1 cellular context compared by ENCODE assay signal in the genomic region with DNA sequence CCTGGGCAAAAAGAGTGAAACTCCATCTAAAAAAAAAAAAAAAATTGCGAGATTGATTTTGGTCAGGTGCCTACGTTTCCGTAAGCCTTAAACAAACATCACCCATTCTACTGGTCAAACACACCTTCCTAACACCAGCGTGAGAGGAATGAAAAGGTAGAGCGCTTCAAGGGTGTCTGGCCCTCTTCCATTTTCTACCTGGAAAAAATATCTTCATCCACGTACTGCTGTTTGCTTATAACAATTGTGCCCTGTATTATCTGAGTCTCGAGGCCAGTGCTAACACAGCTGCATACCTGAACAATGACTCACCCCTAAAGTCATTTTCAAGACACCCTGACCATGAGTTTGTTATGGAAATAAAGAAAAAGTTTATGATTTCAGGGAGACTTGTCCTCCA.
TF ChIP-seq lines count a peak whose summit lies in the region.

No MANE protein-coding gene starts in this region.

TF ChIP-seq in WTC11, 78 proteins besides CTCF, POLR2A, EP300 and RAD21 (continued from another document):
- TF ChIP-seq, protein P1, sequence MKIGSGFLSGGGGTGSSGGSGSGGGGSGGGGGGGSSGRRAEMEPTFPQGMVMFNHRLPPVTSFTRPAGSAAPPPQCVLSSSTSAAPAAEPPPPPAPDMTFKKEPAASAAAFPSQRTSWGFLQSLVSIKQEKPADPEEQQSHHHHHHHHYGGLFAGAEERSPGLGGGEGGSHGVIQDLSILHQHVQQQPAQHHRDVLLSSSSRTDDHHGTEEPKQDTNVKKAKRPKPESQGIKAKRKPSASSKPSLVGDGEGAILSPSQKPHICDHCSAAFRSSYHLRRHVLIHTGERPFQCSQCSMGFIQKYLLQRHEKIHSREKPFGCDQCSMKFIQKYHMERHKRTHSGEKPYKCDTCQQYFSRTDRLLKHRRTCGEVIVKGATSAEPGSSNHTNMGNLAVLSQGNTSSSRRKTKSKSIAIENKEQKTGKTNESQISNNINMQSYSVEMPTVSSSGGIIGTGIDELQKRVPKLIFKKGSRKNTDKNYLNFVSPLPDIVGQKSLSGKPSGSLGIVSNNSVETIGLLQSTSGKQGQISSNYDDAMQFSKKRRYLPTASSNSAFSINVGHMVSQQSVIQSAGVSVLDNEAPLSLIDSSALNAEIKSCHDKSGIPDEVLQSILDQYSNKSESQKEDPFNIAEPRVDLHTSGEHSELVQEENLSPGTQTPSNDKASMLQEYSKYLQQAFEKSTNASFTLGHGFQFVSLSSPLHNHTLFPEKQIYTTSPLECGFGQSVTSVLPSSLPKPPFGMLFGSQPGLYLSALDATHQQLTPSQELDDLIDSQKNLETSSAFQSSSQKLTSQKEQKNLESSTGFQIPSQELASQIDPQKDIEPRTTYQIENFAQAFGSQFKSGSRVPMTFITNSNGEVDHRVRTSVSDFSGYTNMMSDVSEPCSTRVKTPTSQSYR (CRISPR knock-in tag; IDR thresholded peaks at IDR 0.05) = no peak
- no peak for TF ChIP-seq TP53 (CRISPR knock-in tag; IDR thresholded peaks at IDR 0.05)
- TF ChIP-seq ZNF671 (CRISPR knock-in tag; IDR thresholded peaks at IDR 0.05) = no peak
- no peak for TF ChIP-seq FOXK1 (CRISPR knock-in tag; IDR thresholded peaks at IDR 0.05)
- no peak for TF ChIP-seq NFYB (CRISPR knock-in tag; conservative IDR thresholded peaks at IDR 0.05; ENCODE audit: low read depth)
- TF ChIP-seq TEAD1 (CRISPR knock-in tag; IDR thresholded peaks at IDR 0.05) = no peak
- TF ChIP-seq, protein P2, sequence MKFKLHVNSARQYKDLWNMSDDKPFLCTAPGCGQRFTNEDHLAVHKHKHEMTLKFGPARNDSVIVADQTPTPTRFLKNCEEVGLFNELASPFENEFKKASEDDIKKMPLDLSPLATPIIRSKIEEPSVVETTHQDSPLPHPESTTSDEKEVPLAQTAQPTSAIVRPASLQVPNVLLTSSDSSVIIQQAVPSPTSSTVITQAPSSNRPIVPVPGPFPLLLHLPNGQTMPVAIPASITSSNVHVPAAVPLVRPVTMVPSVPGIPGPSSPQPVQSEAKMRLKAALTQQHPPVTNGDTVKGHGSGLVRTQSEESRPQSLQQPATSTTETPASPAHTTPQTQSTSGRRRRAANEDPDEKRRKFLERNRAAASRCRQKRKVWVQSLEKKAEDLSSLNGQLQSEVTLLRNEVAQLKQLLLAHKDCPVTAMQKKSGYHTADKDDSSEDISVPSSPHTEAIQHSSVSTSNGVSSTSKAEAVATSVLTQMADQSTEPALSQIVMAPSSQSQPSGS (CRISPR knock-in tag; IDR thresholded peaks at IDR 0.05; ENCODE audit: borderline replicate concordance, low read depth) = no peak
TF ChIP-seq in WTC11: peak in this region for 0.
